Comparison of ENCODE assay signal across 8 cellular contexts in genomic region chr5:138755084-138755748, GRCh38. TPM values are rescaled to one million over a fixed set of nuclear protein-coding genes. Genes with fewer than 3 reads are reported as not detected.
DNase-seq lines count a peak whose midpoint lies in the region; ATAC-seq and TF ChIP-seq lines count a peak whose summit lies in the region.

No MANE protein-coding gene starts in this region.

- no peak overlapping the region; a peak in 1 of 22 replicates for H3K27ac ChIP-seq in BLaER1 treated with 17β-estradiol and CSF1 and Interleukin-3, amounts not matched to agents 10 nM and 100 nM

- H3K27ac Mint-ChIP-seq in naive B cell, result peak overlapping the region in 3 of 6 donors; percentile 31 to 78 (median 69)

- peak; percentile 46 for ATAC-seq in GM21717 (IDR thresholded peaks at IDR 0.05; ENCODE audit: unreplicated experiment)
- ATAC-seq in naive B cell (ENCODE audit: low read depth in 2 of 2), result no peak
- no peak for ATAC-seq in HG02642 (IDR thresholded peaks at IDR 0.05; ENCODE audit: poor library complexity, unreplicated experiment)

- H3K27me3 ChIP-seq in BLaER1 treated with 17β-estradiol and CSF1 and Interleukin-3, amounts not matched to agents 10 nM and 100 nM, result no peaks in the 10 kb centered on the region

- peaks cover 5 to 14% of the 10 kb centered on the region in 2 donors for H3K36me3 Mint-ChIP-seq in naive B cell

- no peaks in the 10 kb centered on the region for H3K27me3 Mint-ChIP-seq in naive B cell

- H4K20me1 ChIP-seq in BLaER1 treated with 17β-estradiol and CSF1 and Interleukin-3, amounts not matched to agents 10 nM and 100 nM, result peaks cover 61 to 68% (median 66%) of the 10 kb centered on the region in 11 experiments

- peak overlapping the region; percentile 84 to 100 (median 96); a peak in 16 of 20 replicates for H3K4me3 ChIP-seq in BLaER1 treated with 17β-estradiol and CSF1 and Interleukin-3, amounts not matched to agents 10 nM and 100 nM
- H3K4me3 ChIP-seq in astrocyte of the spinal cord (ENCODE audit: low read depth, low read length), result peak overlapping the region; percentile 95

- DNase-seq in astrocyte of the spinal cord (ENCODE audit: low read depth, low spot score), result no peak
- DNase-seq in naive B cell, result no peak
- no peak for DNase-seq in NCI-H2107 (lab: John Stamatoyannopoulos, UW)
- no peak for DNase-seq in stimulated activated naive CD4-positive, alpha-beta T cell (lab: John Stamatoyannopoulos, UW)
- DNase-seq in NCI-H2081 treated with DMSO at 0.1 percent for 48 hours (lab: John Stamatoyannopoulos, UW), result no peak

- TF ChIP-seq CTCF in astrocyte of the spinal cord (IDR thresholded peaks at IDR 0.05; ENCODE audit: low read depth, low read length), result no peak

- no peaks in the 10 kb centered on the region for H3K9me3 ChIP-seq in BLaER1 treated with 17β-estradiol and CSF1 and Interleukin-3, amounts not matched to agents 10 nM and 100 nM (replicated peaks in 1 of 11)

- peak overlapping the region in 7 of 8 donors; percentile 71 to 92 (median 87) for H3K4me3 Mint-ChIP-seq in naive B cell

- in situ Hi-C loops in astrocyte of the spinal cord (cut with HindIII; ENCODE audit: low sequenced_read_pairs), result no loop called here

- peaks cover 5 to 26% (median 20%) of the 10 kb centered on the region in 7 donors for H3K9me3 Mint-ChIP-seq in naive B cell

- peak overlapping the region; percentile 73 to 99 (median 85) for H3K4me2 ChIP-seq in BLaER1 treated with 17β-estradiol and CSF1 and Interleukin-3, amounts not matched to agents 10 nM and 100 nM

- H3K4me1 Mint-ChIP-seq in naive B cell, result peaks cover 31 to 44% (median 35%) of the 10 kb centered on the region in 3 donors

- H3K9ac ChIP-seq in BLaER1 treated with 17β-estradiol and CSF1 and Interleukin-3, amounts not matched to agents 10 nM and 100 nM, result peak overlapping the region; percentile 12 to 99 (median 98); a peak in 15 of 22 replicates

- peaks cover 20 to 57% (median 53%) of the 10 kb centered on the region in 11 experiments for H3K36me3 ChIP-seq in BLaER1 treated with 17β-estradiol and CSF1 and Interleukin-3, amounts not matched to agents 10 nM and 100 nM

- H3K4me1 ChIP-seq in BLaER1 treated with 17β-estradiol and CSF1 and Interleukin-3, amounts not matched to agents 10 nM and 100 nM, result peaks cover 43 to 56% (median 52%) of the 10 kb centered on the region in 10 experiments

RNA-seq across cellular contexts. Expression of gene CTNNA1, which starts 2.0 kb away (rescaled TPM):
- 10 to 100 TPM; 18.8 to 25.8 (median 23.7) TPM for polyA plus RNA-seq in naive B cell (ENCODE audit: low read depth in 6 of 6)
